In the genomic region with DNA sequence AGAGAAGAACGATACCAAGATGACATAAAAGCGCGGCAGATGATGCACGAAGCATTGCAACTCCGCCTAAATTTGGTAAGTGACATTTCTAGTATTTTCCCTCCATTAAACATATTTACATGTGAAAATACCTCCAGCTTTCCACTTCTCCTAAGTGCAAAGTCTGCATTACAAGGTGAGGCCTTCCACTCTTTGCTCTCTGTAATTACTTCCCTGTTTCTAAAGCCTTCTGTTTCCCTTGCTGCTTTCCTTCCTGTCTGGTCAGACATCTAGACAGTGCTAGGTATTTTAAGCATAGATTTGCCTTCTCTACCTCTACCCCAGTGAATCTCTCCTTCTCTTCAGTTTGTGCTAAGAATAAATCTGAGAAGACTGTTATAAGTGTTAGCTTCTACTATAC, we compare ENCODE assay signal across 12 cellular contexts. TPM values are rescaled to one million over a fixed set of nuclear protein-coding genes. Genes with fewer than 3 reads are reported as not detected.
DNase-seq lines count a peak whose midpoint lies in the region; ATAC-seq and TF ChIP-seq lines count a peak whose summit lies in the region.
"Had no signal": no experiment of that assay in that cellular context is flagged by ENCODE, and none has a peak within 500 bp of the region (broad histone marks: within the 10 kb centered on the region; RNA-seq: fewer than 3 reads in every experiment).

No MANE protein-coding gene starts in this region.

- H3K79me2 ChIP-seq in PC-3 (ENCODE audit: low read length): no peaks in the 10 kb centered on the region

- no TSS peak for BruUV-seq in PC-3 (replicated peaks; lab: Mats Ljungman, UMichigan)

- H3K27ac ChIP-seq in PC-3 (ENCODE audit: low read length): no peak overlapping the region
- H3K27ac ChIP-seq: PC-9 had no signal

- no peaks in the 10 kb centered on the region for H3K27me3 ChIP-seq in PC-3 (ENCODE audit: low read length)
- H3K27me3 ChIP-seq: MG63 had no signal

- H3K4me3 ChIP-seq in PC-3 (ENCODE audit: low read length): no peak overlapping the region
- H3K4me3 ChIP-seq: MG63, PC-9 had no signal

- H3K36me3 Mint-ChIP-seq in memory B cell: no peaks in the 10 kb centered on the region
- H3K36me3 Mint-ChIP-seq in T-cell: no peaks in the 10 kb centered on the region
- H3K36me3 Mint-ChIP-seq: activated naive CD4-positive, alpha-beta T cell treated with anti-CD3 and anti-CD28 coated beads, Interleukin-2, amount 50 U/mL, for 72 hours had no signal

- CTCF ChIA-PET in T-cell (lab: Charles Lee): no interaction called here
- CTCF ChIA-PET in PC-3 (lab: Charles Lee): no interaction called here

- ATAC-seq in GM18508 (IDR thresholded peaks at IDR 0.05; ENCODE audit: insufficient read depth, unreplicated experiment): peak; percentile 26
- peak; percentile 39 for ATAC-seq in GM21786 (IDR thresholded peaks at IDR 0.05; ENCODE audit: unreplicated experiment)
- ATAC-seq in memory B cell (ENCODE audit: low read depth): peak; percentile 68
- no peak for ATAC-seq in T-cell (replicated peaks in 1 of 4)
- ATAC-seq in stimulated activated naive CD8-positive, alpha-beta T cell treated with anti-CD3 and anti-CD28 coated beads, Interleukin-15, amount 100 ng/mL, for 72 hours: no peak
- ATAC-seq in PC-3: no peak
- ATAC-seq: activated naive CD4-positive, alpha-beta T cell treated with anti-CD3 and anti-CD28 coated beads, Interleukin-2, amount 50 U/mL, for 72 hours had no signal

- POLR2A ChIA-PET in T-cell (lab: Charles Lee) (interaction anchor here in 1 of 2 donors (0.6 kb wide), 1 partner anchor 689 kb away, joined by 3 read pairs; no protein-coding TSS in a partner anchor), PC-3 (lab: Charles Lee; ENCODE audit: unreplicated experiment) (no interaction called here)

- H3K9me3 Mint-ChIP-seq in memory B cell (no peaks in the 10 kb centered on the region), T-cell (no peaks in the 10 kb centered on the region)
- no peaks in the 10 kb centered on the region for H3K9me3 Mint-ChIP-seq in stimulated activated naive CD8-positive, alpha-beta T cell treated with anti-CD3 and anti-CD28 coated beads, Interleukin-15, amount 100 ng/mL, for 72 hours
- H3K9me3 Mint-ChIP-seq: activated naive CD4-positive, alpha-beta T cell treated with anti-CD3 and anti-CD28 coated beads, Interleukin-2, amount 50 U/mL, for 72 hours had no signal

- no peak for TF ChIP-seq CTCF in PC-3 (conservative IDR thresholded peaks at IDR 0.05; ENCODE audit: low read depth, low read length)

- H3K9me3 ChIP-seq in PC-3 (ENCODE audit: low read length): no peaks in the 10 kb centered on the region
- H3K9me3 ChIP-seq: MG63 had no signal

- no peak overlapping the region for H3K9ac ChIP-seq in PC-3 (ENCODE audit: low read length)

- H4K20me1 ChIP-seq in PC-3 (ENCODE audit: low read length): no peaks in the 10 kb centered on the region

- H3K27me3 Mint-ChIP-seq in memory B cell (no peaks in the 10 kb centered on the region), T-cell (peaks cover 0 to 3% of the 10 kb centered on the region in 2 donors)
- no peaks in the 10 kb centered on the region for H3K27me3 Mint-ChIP-seq in stimulated activated naive CD8-positive, alpha-beta T cell treated with anti-CD3 and anti-CD28 coated beads, Interleukin-15, amount 100 ng/mL, for 72 hours

- H3K4me1 Mint-ChIP-seq in memory B cell (peaks cover 42% of the 10 kb centered on the region), T-cell (peaks cover 0 to 20% (median 11%) of the 10 kb centered on the region in 3 donors)
- H3K4me1 Mint-ChIP-seq in stimulated activated naive CD8-positive, alpha-beta T cell treated with anti-CD3 and anti-CD28 coated beads, Interleukin-15, amount 100 ng/mL, for 72 hours: no peaks in the 10 kb centered on the region

- H3K27ac Mint-ChIP-seq in memory B cell (peak overlapping the region; percentile 94), T-cell (no peak overlapping the region)
- H3K27ac Mint-ChIP-seq in stimulated activated naive CD8-positive, alpha-beta T cell treated with anti-CD3 and anti-CD28 coated beads, Interleukin-15, amount 100 ng/mL, for 72 hours: no peak overlapping the region
- H3K27ac Mint-ChIP-seq: activated naive CD4-positive, alpha-beta T cell treated with anti-CD3 and anti-CD28 coated beads, Interleukin-2, amount 50 U/mL, for 72 hours had no signal

- H2AFZ ChIP-seq in PC-3 (ENCODE audit: low read length): no peak overlapping the region
- H2AFZ ChIP-seq: PC-9 had no signal

- peak; percentile 10 for DNase-seq in NCI-H69 (lab: John Stamatoyannopoulos, UW)
- DNase-seq in memory B cell (ENCODE audit: low spot score in 2 of 2): peak in 1 of 2 donors; percentile 23
- DNase-seq in head of caudate nucleus: no peak
- DNase-seq in T-cell: no peak
- no peak for DNase-seq in stimulated activated naive CD8-positive, alpha-beta T cell treated with anti-CD3 and anti-CD28 coated beads, Interleukin-15, amount 100 ng/mL, for 72 hours
- no peak for DNase-seq in PC-3
- DNase-seq: activated CD4-positive, CD25-positive, alpha-beta regulatory T cell treated with anti-CD3 and anti-CD28 coated beads, Interleukin-2, amount 50 U/mL, for 72 hours; MG63; PC-9 had no signal

- no peaks in the 10 kb centered on the region for H3K4me1 ChIP-seq in PC-3 (ENCODE audit: insufficient read depth, low read length)

- H3K36me3 ChIP-seq in PC-3 (ENCODE audit: low read depth, low read length): no peaks in the 10 kb centered on the region
- H3K36me3 ChIP-seq: MG63 had no signal

- intact Hi-C loops in head of caudate nucleus (cut with DNase I): no loop called here
- intact Hi-C loops in PC-3 (cut with micrococcal nuclease): no loop called here

- no peaks in the 10 kb centered on the region for H3K9me2 ChIP-seq in PC-3 (replicated peaks; ENCODE audit: low read length)

- peak overlapping the region; percentile 9 for H3K4me3 Mint-ChIP-seq in memory B cell
- no peak overlapping the region for H3K4me3 Mint-ChIP-seq in T-cell
- H3K4me3 Mint-ChIP-seq in stimulated activated naive CD8-positive, alpha-beta T cell treated with anti-CD3 and anti-CD28 coated beads, Interleukin-15, amount 100 ng/mL, for 72 hours: no peak overlapping the region

- no peak overlapping the region for H3K4me2 ChIP-seq in PC-3 (ENCODE audit: low read length)
- H3K4me2 ChIP-seq: PC-9 had no signal

- H3F3A ChIP-seq in PC-3 (ENCODE audit: low read length, unreplicated experiment): no peaks in the 10 kb centered on the region

RNA-seq across cellular contexts. Expression of a gene that starts 1.9 kb away (rescaled TPM):
- total RNA-seq in T-cell (under 1 TPM in 1 of 5 donors, not detected in 4; 0.51 TPM), PC-3 (2014; rRNA removed) (not detected in 2 replicates)
- total RNA-seq: activated naive CD4-positive, alpha-beta T cell treated with anti-CD3 and anti-CD28 coated beads, Interleukin-2, amount 50 U/mL, for 72 hours; PC-9 had no signal

RNA-seq across cellular contexts. Expression of a gene that starts 53.3 kb away (rescaled TPM):
- total RNA-seq in T-cell (not detected), PC-3 (2014; rRNA removed) (not detected in 2 replicates)
- total RNA-seq: activated naive CD4-positive, alpha-beta T cell treated with anti-CD3 and anti-CD28 coated beads, Interleukin-2, amount 50 U/mL, for 72 hours; PC-9 had no signal

Comparison
In these comparisons a context has a peak if more than half of its experiments do, and no peak if none do; other contexts are left out.
1. ATAC-seq: peak in GM18508 (single experiment), GM21786 (single experiment) and memory B cell (single experiment); none in T-cell (0 of 4), stimulated activated naive CD8-positive, alpha-beta T cell treated with anti-CD3 and anti-CD28 coated beads, Interleukin-15, amount 100 ng/mL, for 72 hours (single experiment) and PC-3 (single experiment).